Comparison of ENCODE assay signal across 8 cellular contexts in genomic region chr9:33289501-33289900, GRCh38. TPM values are rescaled to one million over a fixed set of nuclear protein-coding genes. Genes with fewer than 3 reads are reported as not detected.
DNase-seq lines count a peak whose midpoint lies in the region; ATAC-seq and TF ChIP-seq lines count a peak whose summit lies in the region.

No MANE protein-coding gene starts in this region.

- DNase-seq in AG10803 (ENCODE audit: low read depth) (peak; percentile 9), NCI-H510A (lab: John Stamatoyannopoulos, UW) (no peak), NCI-H748 (lab: John Stamatoyannopoulos, UW; ENCODE audit: unreplicated experiment) (no peak), GM13977 (ENCODE audit: low spot score) (no peak)
- peak in 1 of 2 donors; percentile 67 for DNase-seq in activated naive CD4-positive, alpha-beta T cell treated with anti-CD3 and anti-CD28 coated beads, Interleukin-2, amount 50 U/mL, for 72 hours (ENCODE audit: low spot score in 2 of 2)
- peak; percentile 56 for DNase-seq in stimulated activated CD4-positive, alpha-beta T cell treated with anti-CD3 and anti-CD28 coated beads, Interleukin-15, amount 100 ng/mL, for 24 hours

- no peaks in the 10 kb centered on the region for H3K4me1 ChIP-seq in iPS-15b (ENCODE audit: control insufficient read depth, insufficient read depth, low read length)

- H3K36me3 ChIP-seq in KOPT-K1 (ENCODE audit: insufficient read depth, low read length), result peaks cover 27% of the 10 kb centered on the region
- no peaks in the 10 kb centered on the region for H3K36me3 ChIP-seq in iPS-15b (ENCODE audit: control insufficient read depth, insufficient read depth, low read length)

- peaks cover 0 to 8% of the 10 kb centered on the region in 2 donors for H3K9me3 Mint-ChIP-seq in activated naive CD4-positive, alpha-beta T cell treated with anti-CD3 and anti-CD28 coated beads, Interleukin-2, amount 50 U/mL, for 72 hours

- peak overlapping the region; percentile 82 for H3K27ac ChIP-seq in KOPT-K1 (ENCODE audit: low read depth, low read length, poor library complexity, severe bottlenecking)

- peak overlapping the region; percentile 60 for H3K9ac ChIP-seq in iPS-15b (ENCODE audit: low read depth, low read length)

- H3K4me3 ChIP-seq in AG10803 (ENCODE audit: low read length) (peak overlapping the region; percentile 80), iPS-15b (ENCODE audit: low read depth, low read length) (peak overlapping the region; percentile 100)

- H3K27ac Mint-ChIP-seq in activated naive CD4-positive, alpha-beta T cell treated with anti-CD3 and anti-CD28 coated beads, Interleukin-2, amount 50 U/mL, for 72 hours, result peak overlapping the region; percentile 99

- peaks cover 21 to 25% of the 10 kb centered on the region in 2 donors for H3K36me3 Mint-ChIP-seq in activated naive CD4-positive, alpha-beta T cell treated with anti-CD3 and anti-CD28 coated beads, Interleukin-2, amount 50 U/mL, for 72 hours

- in situ Hi-C loops in GM13977 (cut with MboI; ENCODE audit: low pct_unique_long_range_greater_than_20kb, low sequenced_read_pairs, unreplicated experiment), result no loop called here

- H3K27me3 ChIP-seq in iPS-15b (ENCODE audit: control insufficient read depth, insufficient read depth, low read length), result no peaks in the 10 kb centered on the region

- TF ChIP-seq CTCF in AG10803 (conservative IDR thresholded peaks at IDR 0.05; ENCODE audit: low read length), result no peak
- TF ChIP-seq CTCF in GM13977 (IDR thresholded peaks at IDR 0.05; ENCODE audit: extremely low read depth, insufficient read depth, missing control alignments), result no peak

- no peak for ATAC-seq in activated naive CD4-positive, alpha-beta T cell treated with anti-CD3 and anti-CD28 coated beads, Interleukin-2, amount 50 U/mL, for 72 hours

- H3K9me3 ChIP-seq in KOPT-K1 (ENCODE audit: insufficient read depth, low read length, poor library complexity, severe bottlenecking) (no peaks in the 10 kb centered on the region), iPS-15b (ENCODE audit: control insufficient read depth, insufficient read depth, low read length) (no peaks in the 10 kb centered on the region)

RNA-seq across cellular contexts. Expression of gene NFX1, which starts 0.8 kb away (rescaled TPM):
- 10 to 100 TPM; 38.4 to 43.7 TPM for total RNA-seq in activated naive CD4-positive, alpha-beta T cell treated with anti-CD3 and anti-CD28 coated beads, Interleukin-2, amount 50 U/mL, for 72 hours

RNA-seq across cellular contexts. Expression of gene CHMP5, which starts 24.7 kb away (rescaled TPM):
- total RNA-seq in activated naive CD4-positive, alpha-beta T cell treated with anti-CD3 and anti-CD28 coated beads, Interleukin-2, amount 50 U/mL, for 72 hours, result 100 to 1,000 TPM; 115 to 123 TPM

RNA-seq across cellular contexts. Expression of gene BAG1, which starts 25.0 kb away (rescaled TPM):
- total RNA-seq in activated naive CD4-positive, alpha-beta T cell treated with anti-CD3 and anti-CD28 coated beads, Interleukin-2, amount 50 U/mL, for 72 hours, result 10 to 100 TPM; 35.4 to 82.9 TPM

RNA-seq across cellular contexts. Expression of gene SPINK4, which starts 49.5 kb away (rescaled TPM):
- total RNA-seq in activated naive CD4-positive, alpha-beta T cell treated with anti-CD3 and anti-CD28 coated beads, Interleukin-2, amount 50 U/mL, for 72 hours, result not detected

Comparison
In these comparisons a context has a peak if more than half of its experiments do, and no peak if none do; other contexts are left out.
1. DNase-seq: peak in AG10803 (single experiment) and stimulated activated CD4-positive, alpha-beta T cell treated with anti-CD3 and anti-CD28 coated beads, Interleukin-15, amount 100 ng/mL, for 24 hours (single experiment); none in NCI-H510A (single experiment), NCI-H748 (single experiment) and GM13977 (single experiment).